8 cellular contexts compared by ENCODE assay signal in genomic region chr11:64306563-64306875, GRCh38. TPM values are rescaled to one million over a fixed set of nuclear protein-coding genes. Genes with fewer than 3 reads are reported as not detected.
DNase-seq lines count a peak whose midpoint lies in the region; ATAC-seq, FAIRE-seq and TF ChIP-seq lines count a peak whose summit lies in the region.

No MANE protein-coding gene starts in this region.

- TF ChIP-seq CTCF in astrocyte (IDR thresholded peaks at IDR 0.05; ENCODE audit: insufficient read depth, low read depth, low read length) (no peak), left lung (IDR thresholded peaks at IDR 0.05) (no peak)

- H3K9ac ChIP-seq in astrocyte (ENCODE audit: low read length), result peak overlapping the region; percentile 78

- H3K4me1 Mint-ChIP-seq in T-helper 2 cell treated with Interferon-gamma antibody and Interleukin-4, amounts not matched to agents 5 μg/mL and 100 μg/mL, for 36 hours (ENCODE audit: low read depth), result peaks cover 22% of the 10 kb centered on the region
- peaks cover 2% of the 10 kb centered on the region for H3K4me1 Mint-ChIP-seq in astrocyte (ENCODE audit: low read depth, unreplicated experiment)

- no peak for DNase-seq in T-helper 2 cell treated with Interferon-gamma antibody and Interleukin-4, amounts not matched to agents 5 μg/mL and 100 μg/mL, for 36 hours (ENCODE audit: low spot score)
- no peak for DNase-seq in T-helper 2 cell
- no peak for DNase-seq in astrocyte (ENCODE audit: low read depth)
- DNase-seq in left lung, result no peak
- DNase-seq in NCI-H82 (lab: John Stamatoyannopoulos, UW), result no peak
- DNase-seq in hepatic stellate cell (ENCODE audit: low spot score), result no peak
- DNase-seq in DMS 273 treated with DMSO at 0.1 percent for 48 hours (lab: John Stamatoyannopoulos, UW), result no peak

- H3K4me3 Mint-ChIP-seq in T-helper 2 cell treated with Interferon-gamma antibody and Interleukin-4, amounts not matched to agents 5 μg/mL and 100 μg/mL, for 36 hours, result peak overlapping the region; percentile 98
- peak overlapping the region; percentile 94 for H3K4me3 Mint-ChIP-seq in astrocyte (ENCODE audit: unreplicated experiment)

- H2AFZ ChIP-seq in astrocyte (ENCODE audit: low read depth, low read length), result peak overlapping the region; percentile 63

- H3K9me3 ChIP-seq in astrocyte (ENCODE audit: insufficient read depth, low read depth, low read length) (no peaks in the 10 kb centered on the region), left lung (no peaks in the 10 kb centered on the region)

- peaks cover 4% of the 10 kb centered on the region for H3K27me3 Mint-ChIP-seq in T-helper 2 cell treated with Interferon-gamma antibody and Interleukin-4, amounts not matched to agents 5 μg/mL and 100 μg/mL, for 36 hours (ENCODE audit: low read depth)
- H3K27me3 Mint-ChIP-seq in astrocyte (ENCODE audit: low read depth, unreplicated experiment), result peaks cover 5% of the 10 kb centered on the region

- peak overlapping the region; percentile 87 for H3K27ac Mint-ChIP-seq in T-helper 2 cell treated with Interferon-gamma antibody and Interleukin-4, amounts not matched to agents 5 μg/mL and 100 μg/mL, for 36 hours
- peak overlapping the region; percentile 80 for H3K27ac Mint-ChIP-seq in astrocyte (ENCODE audit: unreplicated experiment)

- peaks cover 24% of the 10 kb centered on the region for H3K79me2 ChIP-seq in astrocyte (ENCODE audit: insufficient read depth, low read length)

- H3K27ac ChIP-seq in astrocyte (ENCODE audit: low read depth, low read length), result no peak overlapping the region
- H3K27ac ChIP-seq in left lung, result peak overlapping the region; percentile 76 to 95
- peak overlapping the region; percentile 73 for H3K27ac ChIP-seq in temporal lobe (ENCODE audit: low read depth, low read length)

- H4K20me1 ChIP-seq in astrocyte (ENCODE audit: insufficient read depth, low read length), result peaks cover 6% of the 10 kb centered on the region

- no peaks in the 10 kb centered on the region for H3K9me3 Mint-ChIP-seq in T-helper 2 cell treated with Interferon-gamma antibody and Interleukin-4, amounts not matched to agents 5 μg/mL and 100 μg/mL, for 36 hours
- no peaks in the 10 kb centered on the region for H3K9me3 Mint-ChIP-seq in astrocyte (ENCODE audit: unreplicated experiment)

- H3K4me3 ChIP-seq in astrocyte (ENCODE audit: insufficient read depth, low read depth, low read length) (peak overlapping the region; percentile 73), left lung (peak overlapping the region; percentile 56 to 85)

- no peak for ATAC-seq in left lung

- peak overlapping the region; percentile 95 for H3K4me2 ChIP-seq in astrocyte (ENCODE audit: low read length)

- H3K4me1 ChIP-seq in astrocyte (ENCODE audit: insufficient read depth, low read length) (peaks cover 12% of the 10 kb centered on the region), left lung (peaks cover 14 to 32% of the 10 kb centered on the region in 2 donors)

- H3K36me3 Mint-ChIP-seq in T-helper 2 cell treated with Interferon-gamma antibody and Interleukin-4, amounts not matched to agents 5 μg/mL and 100 μg/mL, for 36 hours (ENCODE audit: low read depth), result peaks cover 11% of the 10 kb centered on the region
- H3K36me3 Mint-ChIP-seq in astrocyte (ENCODE audit: low read depth, unreplicated experiment), result no peaks in the 10 kb centered on the region

- no peak for FAIRE-seq in astrocyte (lab: Jason Lieb, UNC)

- intact Hi-C loops in left lung (cut with DNase I), result no loop called here

- H3K27me3 ChIP-seq in astrocyte (ENCODE audit: insufficient read depth, low read length) (peaks cover 2% of the 10 kb centered on the region), left lung (no peaks in the 10 kb centered on the region)

- H3K36me3 ChIP-seq in astrocyte (ENCODE audit: insufficient read depth, low read length) (no peaks in the 10 kb centered on the region), left lung (peaks cover 0 to 27% of the 10 kb centered on the region in 2 donors)

RNA-seq across cellular contexts. Expression of gene ESRRA, which starts 1.2 kb away (rescaled TPM):
- total RNA-seq in astrocyte, result 25.0 and 26.3 TPM in 2 replicates
- 10 to 100 TPM; 42.8 to 60.1 TPM for total RNA-seq in left lung
- total RNA-seq in temporal lobe, result 10.8 TPM

RNA-seq across cellular contexts. Expression of gene CATSPERZ, which starts 6.4 kb away (rescaled TPM):
- total RNA-seq in astrocyte (not detected in 2 replicates), left lung (not detected), temporal lobe (0.98 TPM)

RNA-seq across cellular contexts. Expression of gene TRMT112, which starts 10.8 kb away (rescaled TPM):
- 130 and 146 TPM in 2 replicates for total RNA-seq in astrocyte
- 100 to 1,000 TPM; 178 to 196 TPM for total RNA-seq in left lung
- 50.9 TPM for total RNA-seq in temporal lobe

RNA-seq across cellular contexts. Expression of gene PRDX5, which starts 11.4 kb away (rescaled TPM):
- total RNA-seq in astrocyte, result 243 and 263 TPM in 2 replicates
- total RNA-seq in left lung, result 100 to 1,000 TPM; 165 to 208 TPM
- total RNA-seq in temporal lobe, result 87.5 TPM

RNA-seq across cellular contexts. Expression of gene KCNK4, which starts 15.4 kb away (rescaled TPM):
- total RNA-seq in astrocyte, result 0.52 TPM in 1 of 2 replicates, not detected in the other
- total RNA-seq in left lung, result not detected
- 1.5 TPM for total RNA-seq in temporal lobe
